In the genomic region with DNA sequence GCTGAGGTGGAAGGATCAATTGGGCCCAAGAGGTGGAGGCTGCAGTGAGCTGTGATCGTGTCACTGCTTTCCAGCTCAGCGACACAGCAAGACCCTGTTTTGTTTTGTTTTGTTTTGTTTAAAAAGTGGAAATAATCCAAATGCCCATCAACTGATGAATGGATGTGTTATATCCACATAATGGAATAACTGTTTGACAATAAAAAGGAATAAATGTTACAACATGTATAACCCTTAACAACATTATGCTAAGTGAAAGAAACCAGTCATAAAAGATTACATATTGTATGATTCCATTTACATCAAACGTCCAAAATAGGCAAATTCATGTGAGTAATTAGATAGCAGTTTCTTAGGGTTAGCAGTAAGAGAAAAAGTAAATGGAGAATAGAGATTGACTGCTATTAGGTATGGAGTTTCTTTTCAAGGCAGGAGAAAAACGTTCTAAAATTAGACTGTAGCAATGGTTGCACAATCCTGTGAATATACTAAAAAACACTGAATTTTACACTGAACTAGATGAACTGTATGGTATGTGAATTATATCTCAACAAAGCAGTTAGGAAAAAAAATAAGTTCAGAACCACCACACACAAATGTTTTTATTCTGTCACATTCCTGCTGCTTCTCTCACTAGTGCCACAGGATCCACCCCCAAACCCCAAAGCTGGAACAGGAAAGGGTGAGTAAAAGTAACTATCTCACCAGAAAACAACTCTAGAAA, we compare ENCODE assay signal across 10 cellular contexts. TPM values are rescaled to one million over a fixed set of nuclear protein-coding genes. Genes with fewer than 3 reads are reported as not detected.
A peak's percentile ranks its signal among the peaks of the same experiment; 100 is the strongest.
DNase-seq lines count a peak whose midpoint lies in the region; ATAC-seq lines count a peak whose summit lies in the region.
"Had no signal": no experiment of that assay in that cellular context is flagged by ENCODE, and none has a peak within 500 bp of the region (broad histone marks: within the 10 kb centered on the region; RNA-seq: fewer than 3 reads in every experiment).

No MANE protein-coding gene starts in this region.

- peak overlapping the region; percentile 59 for H3K27ac ChIP-seq in naive thymus-derived CD4-positive, alpha-beta T cell (ENCODE audit: low read depth, low read length)

- intact Hi-C loops in naive thymus-derived CD4-positive, alpha-beta T cell (cut with micrococcal nuclease), result loop anchor here in 1 of 2 donors (5.0 kb wide), 1 partner anchor 138 kb away; the partner anchor contains the start of genes PPCS and ZMYND12

- peaks cover 0 to 11% (median 7%) of the 10 kb centered on the region in 5 donors for H3K36me3 Mint-ChIP-seq in naive thymus-derived CD4-positive, alpha-beta T cell
- H3K36me3 Mint-ChIP-seq in stimulated activated naive B cell treated with anti-CD40 and anti-IgM and Interleukin-4, amounts not matched to agents 10 μg/mL and 1 μg/mL and 100 μg/mL, for 72 hours, result peaks cover 2 to 16% of the 10 kb centered on the region in 2 donors

- no peaks in the 10 kb centered on the region for H3K36me3 ChIP-seq in naive thymus-derived CD4-positive, alpha-beta T cell (ENCODE audit: control insufficient read depth in 2 of 3, insufficient read depth in 3 of 3, low read length in 3 of 3)

- no peaks in the 10 kb centered on the region for H3K27me3 ChIP-seq in naive thymus-derived CD4-positive, alpha-beta T cell (ENCODE audit: control insufficient read depth in 2 of 2, insufficient read depth in 2 of 2, low read length in 2 of 2)

- peak; percentile 58 for DNase-seq in AG20443 (ENCODE audit: low spot score)
- DNase-seq in M059J (ENCODE audit: low read depth), result peak; percentile 53
- DNase-seq in central memory CD4-positive, alpha-beta T cell, result peak; percentile 12
- DNase-seq in naive thymus-derived CD4-positive, alpha-beta T cell, result peak in 2 of 9 donors; percentile 2 to 4
- no peak for DNase-seq in NCI-H1092 treated with DMSO at 0.1 percent for 48 hours (lab: John Stamatoyannopoulos, UW)
- DNase-seq in stimulated activated naive B cell treated with anti-CD40 and anti-IgM and Interleukin-4, amounts not matched to agents 10 μg/mL and 1 μg/mL and 100 μg/mL, for 72 hours, result no peak
- DNase-seq: RPMI8226; stimulated activated CD4-positive, alpha-beta T cell treated with anti-CD3 and anti-CD28 coated beads, Interleukin-12 subunit alpha, Interleukin-12 subunit beta, amount 100 ng/mL, for 4 hours had no signal

- POLR2A ChIA-PET in naive thymus-derived CD4-positive, alpha-beta T cell (lab: Charles Lee), result interaction anchor here (0.7 to 1.8 kb wide), 5 partner anchors 11 to 138 kb away, joined by 3 to 9 read pairs (median 6); partner anchors contain the start of genes FOXJ3 and PPCS

- CTCF ChIA-PET in naive thymus-derived CD4-positive, alpha-beta T cell (lab: Charles Lee), result interaction anchor here (0.5 to 1.6 kb wide), 6 partner anchors 11 to 61 kb away, joined by 3 to 4 read pairs (median 3); no protein-coding TSS in a partner anchor

- H3K27ac Mint-ChIP-seq in naive thymus-derived CD4-positive, alpha-beta T cell, result peak overlapping the region; percentile 66 to 93 (median 89)
- no peak overlapping the region for H3K27ac Mint-ChIP-seq in stimulated activated naive B cell treated with anti-CD40 and anti-IgM and Interleukin-4, amounts not matched to agents 10 μg/mL and 1 μg/mL and 100 μg/mL, for 72 hours

- peaks cover 68 to 96% (median 93%) of the 10 kb centered on the region in 7 donors for H3K4me1 Mint-ChIP-seq in naive thymus-derived CD4-positive, alpha-beta T cell
- H3K4me1 Mint-ChIP-seq in stimulated activated naive B cell treated with anti-CD40 and anti-IgM and Interleukin-4, amounts not matched to agents 10 μg/mL and 1 μg/mL and 100 μg/mL, for 72 hours, result peaks cover 43 to 79% of the 10 kb centered on the region in 2 donors

- ATAC-seq in naive thymus-derived CD4-positive, alpha-beta T cell, result peak; percentile 46
- ATAC-seq in GM21515 (IDR thresholded peaks at IDR 0.05; ENCODE audit: unreplicated experiment), result no peak
- no peak for ATAC-seq in GM21381 (IDR thresholded peaks at IDR 0.05; ENCODE audit: unreplicated experiment)
- ATAC-seq in stimulated activated naive B cell treated with anti-CD40 and anti-IgM and Interleukin-4, amounts not matched to agents 10 μg/mL and 1 μg/mL and 100 μg/mL, for 72 hours (replicated peaks), result no peak

- no peaks in the 10 kb centered on the region for H3K27me3 Mint-ChIP-seq in naive thymus-derived CD4-positive, alpha-beta T cell
- H3K27me3 Mint-ChIP-seq in stimulated activated naive B cell treated with anti-CD40 and anti-IgM and Interleukin-4, amounts not matched to agents 10 μg/mL and 1 μg/mL and 100 μg/mL, for 72 hours, result no peaks in the 10 kb centered on the region

- no peaks in the 10 kb centered on the region for H3K9me3 Mint-ChIP-seq in naive thymus-derived CD4-positive, alpha-beta T cell
- H3K9me3 Mint-ChIP-seq in stimulated activated naive B cell treated with anti-CD40 and anti-IgM and Interleukin-4, amounts not matched to agents 10 μg/mL and 1 μg/mL and 100 μg/mL, for 72 hours, result no peaks in the 10 kb centered on the region

- H3K9me3 ChIP-seq in naive thymus-derived CD4-positive, alpha-beta T cell (ENCODE audit: control insufficient read depth in 2 of 3, low read length in 3 of 3), result no peaks in the 10 kb centered on the region

- peak overlapping the region; percentile 70 to 88 (median 82) for H3K4me3 Mint-ChIP-seq in naive thymus-derived CD4-positive, alpha-beta T cell
- H3K4me3 Mint-ChIP-seq in stimulated activated naive B cell treated with anti-CD40 and anti-IgM and Interleukin-4, amounts not matched to agents 10 μg/mL and 1 μg/mL and 100 μg/mL, for 72 hours, result no peak overlapping the region

- peaks cover 29 to 74% of the 10 kb centered on the region in 2 donors for H3K4me1 ChIP-seq in naive thymus-derived CD4-positive, alpha-beta T cell (ENCODE audit: control insufficient read depth in 2 of 2, insufficient read depth in 2 of 2, low read length in 2 of 2)

- H3K4me3 ChIP-seq in naive thymus-derived CD4-positive, alpha-beta T cell (ENCODE audit: low read length), result peak overlapping the region; percentile 31

RNA-seq across cellular contexts. Expression of gene FOXJ3, which starts 15.7 kb away (rescaled TPM):
- total RNA-seq in M059J (2014; rRNA removed; shearing (Covaris generic)), result 22.0 and 31.9 TPM in 2 replicates
- 10 to 100 TPM; 59.5 to 93.3 (median 76.5) TPM for total RNA-seq in naive thymus-derived CD4-positive, alpha-beta T cell
- polyA plus RNA-seq in naive thymus-derived CD4-positive, alpha-beta T cell, result 10 to 100 TPM; 38.9 to 41.6 TPM

Comparison
In these comparisons a context has a peak if more than half of its experiments do, and no peak if none do; other contexts are left out.
1. DNase-seq: peak in AG20443 (single experiment), M059J (single experiment) and central memory CD4-positive, alpha-beta T cell (single experiment); none in NCI-H1092 treated with DMSO at 0.1 percent for 48 hours (single experiment) and stimulated activated naive B cell treated with anti-CD40 and anti-IgM and Interleukin-4, amounts not matched to agents 10 μg/mL and 1 μg/mL and 100 μg/mL, for 72 hours (single experiment).
2. H3K4me3 Mint-ChIP-seq: peak in naive thymus-derived CD4-positive, alpha-beta T cell (10 of 10); none in stimulated activated naive B cell treated with anti-CD40 and anti-IgM and Interleukin-4, amounts not matched to agents 10 μg/mL and 1 μg/mL and 100 μg/mL, for 72 hours (0 of 2).